8 cellular contexts compared by ENCODE assay signal in the genomic region with DNA sequence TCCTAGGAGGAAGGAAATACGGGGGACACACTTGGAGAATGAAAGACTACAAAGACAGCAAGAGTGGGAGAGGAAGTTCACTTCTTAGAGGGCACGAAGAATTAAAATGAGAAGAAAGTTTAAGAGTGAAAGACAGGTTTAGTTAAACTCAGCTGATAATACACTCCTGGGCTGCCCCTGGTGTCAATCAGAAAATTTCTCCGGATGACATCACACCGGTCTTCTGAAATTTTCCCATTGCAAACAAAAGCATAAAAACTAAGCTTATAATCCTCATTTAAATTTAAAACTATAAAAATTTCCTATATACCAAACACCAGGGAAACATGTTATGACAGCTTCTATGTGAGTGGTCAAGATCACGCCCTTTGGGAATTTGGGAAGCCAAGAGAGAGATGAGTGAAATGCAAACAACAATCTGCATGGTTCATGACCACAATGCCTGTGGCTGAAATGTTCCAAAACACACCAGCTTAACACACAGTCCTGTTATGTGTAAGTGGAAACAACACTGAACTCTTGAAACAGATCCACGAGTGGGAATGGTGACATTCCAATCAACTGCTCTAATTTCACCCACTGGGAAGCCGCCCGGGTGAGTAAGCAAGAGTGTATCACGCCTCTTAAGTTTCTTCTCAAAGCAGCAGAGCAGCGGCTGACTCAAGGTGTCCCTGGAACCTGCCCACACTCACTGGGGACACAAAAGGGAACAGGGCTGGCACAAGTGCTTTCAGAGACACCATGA. TPM values are rescaled to one million over a fixed set of nuclear protein-coding genes. Genes with fewer than 3 reads are reported as not detected.
A peak's percentile ranks its signal among the peaks of the same experiment; 100 is the strongest.
DNase-seq lines count a peak whose midpoint lies in the region; ATAC-seq and TF ChIP-seq lines count a peak whose summit lies in the region.

No MANE protein-coding gene starts in this region.

- no peak overlapping the region for H2BK120ac ChIP-seq in H9 (ENCODE audit: low read depth, low read length, poor library complexity, severe bottlenecking)

- H4K20me1 ChIP-seq in H9 (ENCODE audit: control insufficient read depth, insufficient read depth, insufficient read length), result no peaks in the 10 kb centered on the region

- no peak overlapping the region for H2BK20ac ChIP-seq in H9 (ENCODE audit: low read depth, low read length, poor library complexity, severe bottlenecking)

- ATAC-seq in HG02870 (IDR thresholded peaks at IDR 0.05; ENCODE audit: unreplicated experiment), result no peak
- no peak for ATAC-seq in HG03175 (IDR thresholded peaks at IDR 0.05; ENCODE audit: unreplicated experiment)

- H3K4me3 Mint-ChIP-seq in H9, result no peak overlapping the region
- H3K4me3 Mint-ChIP-seq in activated CD4-positive, alpha-beta memory T cell treated with anti-CD3 and anti-CD28 coated beads, Interleukin-2, amount 10 ng/mL, durations not matched to agents 7 days and 5 days, result no peak overlapping the region

- no peaks in the 10 kb centered on the region for H3K36me3 Mint-ChIP-seq in H9 (ENCODE audit: insufficient read depth in 1 of 3, low read depth in 3 of 3)
- H3K36me3 Mint-ChIP-seq in activated CD4-positive, alpha-beta memory T cell treated with anti-CD3 and anti-CD28 coated beads, Interleukin-2, amount 10 ng/mL, durations not matched to agents 7 days and 5 days (ENCODE audit: low read depth), result no peaks in the 10 kb centered on the region

- peaks cover 86% of the 10 kb centered on the region for H3K79me2 ChIP-seq in H9 (ENCODE audit: insufficient read depth, low read length)

- no peak for TF ChIP-seq CTCF in H9 (conservative IDR thresholded peaks at IDR 0.05)

- H3K14ac ChIP-seq in H9 (ENCODE audit: insufficient read depth, low read length), result 0 out of 2 replicates have a peak overlapping the region, but pooled peaks have one; percentile 34

- DNase-seq in H9 (no peak), fibroblast of the conjunctiva (ENCODE audit: low read depth) (peak; percentile 75), NCI-H1417 treated with DMSO at 0.1 percent for 48 hours (lab: John Stamatoyannopoulos, UW) (no peak), NCI-H1436 (lab: John Stamatoyannopoulos, UW) (no peak)
- no peak for DNase-seq in activated CD4-positive, alpha-beta memory T cell treated with anti-CD3 and anti-CD28 coated beads, Interleukin-2, amount 10 ng/mL, durations not matched to agents 7 days and 5 days
- DNase-seq in stimulated activated CD8-positive, alpha-beta memory T cell treated with anti-CD3 and anti-CD28 coated beads, Interleukin-4, amount 100 ng/mL, for 48 hours, result peak; percentile 59

- no peak overlapping the region for H3K23ac ChIP-seq in H9 (ENCODE audit: insufficient read length, low read depth, low read length)

- H3K9ac ChIP-seq in H9 (ENCODE audit: extremely low read depth, insufficient read length, low read length), result no peak overlapping the region

- H3K18ac ChIP-seq in H9 (ENCODE audit: insufficient read length, low read depth, low read length), result no peak overlapping the region

- H3T11ph ChIP-seq in H9 (ENCODE audit: low read length), result no peak overlapping the region

- H2BK12ac ChIP-seq in H9 (ENCODE audit: insufficient read length, low read depth, low read length), result no peak overlapping the region

- POLR2A ChIA-PET in activated CD4-positive, alpha-beta memory T cell treated with anti-CD3 and anti-CD28 coated beads, Interleukin-2, amount 10 ng/mL, durations not matched to agents 7 days and 5 days (lab: Charles Lee), result interaction anchor here (0.9 to 1.3 kb wide), 4 partner anchors 8 to 96 kb away, joined by 3 to 5 read pairs (median 3); partner anchors contain the start of gene AKAP8

- H2BK15ac ChIP-seq in H9 (ENCODE audit: low read depth, low read length), result no peak overlapping the region

- peak overlapping the region in 1 of 3 experiments; percentile 61; a peak in 2 of 7 replicates for H3K27ac Mint-ChIP-seq in H9
- H3K27ac Mint-ChIP-seq in activated CD4-positive, alpha-beta memory T cell treated with anti-CD3 and anti-CD28 coated beads, Interleukin-2, amount 10 ng/mL, durations not matched to agents 7 days and 5 days, result peak overlapping the region; percentile 5

- no peak overlapping the region for H4K5ac ChIP-seq in H9 (ENCODE audit: insufficient read length, low read depth, low read length)

- no peak overlapping the region for H3K4ac ChIP-seq in H9 (ENCODE audit: low read depth, low read length)

- no CpG with 5 or more reads among the region's 10 CpGs for WGBS in H9 (ENCODE audit: extremely low coverage, insufficient read length, low lambda C conversion rate)

- no peak overlapping the region for H4K8ac ChIP-seq in H9 (replicated peaks; ENCODE audit: insufficient read length, low read depth, low read length)

- H3K4me1 Mint-ChIP-seq in H9, result peaks cover 77 to 81% of the 10 kb centered on the region in 2 experiments
- H3K4me1 Mint-ChIP-seq in activated CD4-positive, alpha-beta memory T cell treated with anti-CD3 and anti-CD28 coated beads, Interleukin-2, amount 10 ng/mL, durations not matched to agents 7 days and 5 days, result peaks cover 81% of the 10 kb centered on the region

- H3K23me2 ChIP-seq in H9 (ENCODE audit: insufficient read length, low read depth, low read length, poor library complexity, severe bottlenecking), result no peaks in the 10 kb centered on the region

- CTCF ChIA-PET in activated CD4-positive, alpha-beta memory T cell treated with anti-CD3 and anti-CD28 coated beads, Interleukin-2, amount 10 ng/mL, durations not matched to agents 7 days and 5 days (lab: Charles Lee), result no interaction called here

- no peak overlapping the region for H4K91ac ChIP-seq in H9 (ENCODE audit: insufficient read length, low read depth, low read length)

- H3K56ac ChIP-seq in H9 (ENCODE audit: insufficient read length, low read depth, low read length), result no peak overlapping the region

- H2BK5ac ChIP-seq in H9 (ENCODE audit: insufficient read length, low read length), result no peak overlapping the region

- no peak overlapping the region for H2AFZ ChIP-seq in H9 (ENCODE audit: low read length)

- no peaks in the 10 kb centered on the region for H3K9me3 Mint-ChIP-seq in H9
- H3K9me3 Mint-ChIP-seq in activated CD4-positive, alpha-beta memory T cell treated with anti-CD3 and anti-CD28 coated beads, Interleukin-2, amount 10 ng/mL, durations not matched to agents 7 days and 5 days, result no peaks in the 10 kb centered on the region

- no peak overlapping the region for H3K4me2 ChIP-seq in H9 (ENCODE audit: insufficient read depth, insufficient read length, low read length)

- no peak overlapping the region for H2AK5ac ChIP-seq in H9 (ENCODE audit: insufficient read length, low read length)

- no peaks in the 10 kb centered on the region for H3K27me3 Mint-ChIP-seq in H9 (ENCODE audit: low read depth)
- H3K27me3 Mint-ChIP-seq in activated CD4-positive, alpha-beta memory T cell treated with anti-CD3 and anti-CD28 coated beads, Interleukin-2, amount 10 ng/mL, durations not matched to agents 7 days and 5 days, result no peaks in the 10 kb centered on the region

- no peaks in the 10 kb centered on the region for H3K27me3 ChIP-seq in H9 (ENCODE audit: insufficient read depth, low read length)

- H3K27ac ChIP-seq in H9 (ENCODE audit: insufficient read length, low read depth, low read length), result no peak overlapping the region

- no peaks in the 10 kb centered on the region for H3K9me3 ChIP-seq in H9 (ENCODE audit: control insufficient read depth, low read depth, low read length)

- peaks cover 13% of the 10 kb centered on the region; the same call in 1 of the 2 replicates for H3K4me1 ChIP-seq in H9 (ENCODE audit: insufficient read depth, low read length)

- peaks cover 21% of the 10 kb centered on the region for H3K79me1 ChIP-seq in H9 (ENCODE audit: insufficient read depth, low read depth, low read length, poor library complexity, severe bottlenecking)

RNA-seq across cellular contexts. Expression of gene BRD4, which starts 49.0 kb away (rescaled TPM):
- total RNA-seq in H9 (2021), result 144 TPM in 2 replicates
- total RNA-seq in activated CD4-positive, alpha-beta memory T cell treated with anti-CD3 and anti-CD28 coated beads, Interleukin-2, amount 10 ng/mL, durations not matched to agents 7 days and 5 days, result 100 to 1,000 TPM; 103 to 110 TPM

RNA-seq across cellular contexts. Expression of gene EPHX3, which starts 51.1 kb away (rescaled TPM):
- total RNA-seq in H9 (2021), result 26.7 and 27.4 TPM in 2 replicates
- total RNA-seq in activated CD4-positive, alpha-beta memory T cell treated with anti-CD3 and anti-CD28 coated beads, Interleukin-2, amount 10 ng/mL, durations not matched to agents 7 days and 5 days, result under 1 TPM in 1 of 2 experiments, not detected in 1; 0.20 TPM

Comparison
In these comparisons a context has a peak if more than half of its experiments do, and no peak if none do; other contexts are left out.
1. DNase-seq: peak in fibroblast of the conjunctiva (single experiment) and stimulated activated CD8-positive, alpha-beta memory T cell treated with anti-CD3 and anti-CD28 coated beads, Interleukin-4, amount 100 ng/mL, for 48 hours (single experiment); none in H9 (single experiment), activated CD4-positive, alpha-beta memory T cell treated with anti-CD3 and anti-CD28 coated beads, Interleukin-2, amount 10 ng/mL, durations not matched to agents 7 days and 5 days (single experiment), NCI-H1417 treated with DMSO at 0.1 percent for 48 hours (single experiment) and NCI-H1436 (single experiment).
2. RNA of gene EPHX3, which starts 51.1 kb away (total RNA-seq): 26.7 to 27.4 TPM in H9; 0.20 TPM in activated CD4-positive, alpha-beta memory T cell treated with anti-CD3 and anti-CD28 coated beads, Interleukin-2, amount 10 ng/mL, durations not matched to agents 7 days and 5 days; every median in the first group is over 10 times any median in the second.